Comparison of ENCODE assay signal across 8 cellular contexts in the genomic region with DNA sequence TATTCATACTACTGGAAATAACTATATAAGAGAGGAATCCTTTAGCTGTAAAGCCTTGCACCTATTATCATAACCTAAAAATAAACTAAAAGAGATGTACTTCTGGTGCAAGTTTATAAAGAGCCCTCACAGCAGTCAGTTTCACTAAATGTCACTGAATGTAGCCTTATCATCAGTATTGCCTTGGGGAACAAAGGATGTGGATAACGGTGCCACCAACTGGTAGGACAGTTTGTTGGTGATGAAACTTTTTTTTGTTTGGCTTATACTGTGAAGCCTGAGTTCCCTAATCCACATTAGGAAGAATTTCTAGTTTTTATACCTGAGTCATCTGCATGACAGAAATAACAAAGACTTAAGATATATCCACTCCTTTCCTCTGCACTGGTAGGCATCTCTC.
DNase-seq lines count a peak whose midpoint lies in the region; TF ChIP-seq lines count a peak whose summit lies in the region.

No MANE protein-coding gene starts in this region.

- intact Hi-C loops in activated naive CD4-positive, alpha-beta T cell treated with anti-CD3 and anti-CD28 coated beads for 36 hours (cut with micrococcal nuclease): loop anchor here (5.0 to 10.0 kb wide), 2 partner anchors 372 to 1029 kb away; a partner anchor contains a TSS

- H3K4me1 Mint-ChIP-seq in activated naive CD4-positive, alpha-beta T cell treated with anti-CD3 and anti-CD28 coated beads for 36 hours (ENCODE audit: low read depth): no peaks in the 10 kb centered on the region

- peak; percentile 5 for DNase-seq in activated naive CD4-positive, alpha-beta T cell treated with anti-CD3 and anti-CD28 coated beads for 36 hours
- DNase-seq in activated naive CD4-positive, alpha-beta T cell treated with anti-CD3 and anti-CD28 coated beads, Interleukin-2, amount 50 U/mL, for 16 hours: no peak
- DNase-seq in NCI-H2196 (lab: John Stamatoyannopoulos, UW; ENCODE audit: unreplicated experiment): peak; percentile 10
- peak; percentile 58 for DNase-seq in dermis blood vessel endothelial cell
- DNase-seq in retinal pigment epithelial cell (ENCODE audit: low read depth): no peak
- no peak for DNase-seq in NK-92 (lab: John Stamatoyannopoulos, UW; ENCODE audit: unreplicated experiment)
- DNase-seq in mucosa of gallbladder (ENCODE audit: low spot score): no peak
- DNase-seq in stimulated activated CD4-positive, alpha-beta T cell treated with anti-CD3 and anti-CD28 coated beads, Interleukin-2, amount 100 ng/mL, for 48 hours: no peak

- H3K36me3 Mint-ChIP-seq in activated naive CD4-positive, alpha-beta T cell treated with anti-CD3 and anti-CD28 coated beads for 36 hours (ENCODE audit: low read depth): no peaks in the 10 kb centered on the region

- CTCF ChIA-PET in activated naive CD4-positive, alpha-beta T cell treated with anti-CD3 and anti-CD28 coated beads for 36 hours (lab: Charles Lee): no interaction called here

- H3K4me3 Mint-ChIP-seq in activated naive CD4-positive, alpha-beta T cell treated with anti-CD3 and anti-CD28 coated beads for 36 hours: no peak overlapping the region

- no peak overlapping the region for H3K27ac Mint-ChIP-seq in activated naive CD4-positive, alpha-beta T cell treated with anti-CD3 and anti-CD28 coated beads for 36 hours

- H3K4me3 ChIP-seq in retinal pigment epithelial cell (ENCODE audit: low read length): no peak overlapping the region

- peak; percentile 48 for TF ChIP-seq CTCF in retinal pigment epithelial cell (conservative IDR thresholded peaks at IDR 0.05; ENCODE audit: low read depth, low read length)

- H3K27me3 Mint-ChIP-seq in activated naive CD4-positive, alpha-beta T cell treated with anti-CD3 and anti-CD28 coated beads for 36 hours (ENCODE audit: low read depth): peaks cover 9% of the 10 kb centered on the region

- H3K9me3 Mint-ChIP-seq in activated naive CD4-positive, alpha-beta T cell treated with anti-CD3 and anti-CD28 coated beads for 36 hours: no peaks in the 10 kb centered on the region

Comparison
In these comparisons a context has a peak if more than half of its experiments do, and no peak if none do; other contexts are left out.
1. DNase-seq: peak in activated naive CD4-positive, alpha-beta T cell treated with anti-CD3 and anti-CD28 coated beads for 36 hours (single experiment), NCI-H2196 (single experiment) and dermis blood vessel endothelial cell (single experiment); none in activated naive CD4-positive, alpha-beta T cell treated with anti-CD3 and anti-CD28 coated beads, Interleukin-2, amount 50 U/mL, for 16 hours (single experiment), retinal pigment epithelial cell (single experiment), NK-92 (single experiment), mucosa of gallbladder (single experiment) and stimulated activated CD4-positive, alpha-beta T cell treated with anti-CD3 and anti-CD28 coated beads, Interleukin-2, amount 100 ng/mL, for 48 hours (0 of 2).